ENCODE assay signal across 8 cellular contexts in the genomic region with DNA sequence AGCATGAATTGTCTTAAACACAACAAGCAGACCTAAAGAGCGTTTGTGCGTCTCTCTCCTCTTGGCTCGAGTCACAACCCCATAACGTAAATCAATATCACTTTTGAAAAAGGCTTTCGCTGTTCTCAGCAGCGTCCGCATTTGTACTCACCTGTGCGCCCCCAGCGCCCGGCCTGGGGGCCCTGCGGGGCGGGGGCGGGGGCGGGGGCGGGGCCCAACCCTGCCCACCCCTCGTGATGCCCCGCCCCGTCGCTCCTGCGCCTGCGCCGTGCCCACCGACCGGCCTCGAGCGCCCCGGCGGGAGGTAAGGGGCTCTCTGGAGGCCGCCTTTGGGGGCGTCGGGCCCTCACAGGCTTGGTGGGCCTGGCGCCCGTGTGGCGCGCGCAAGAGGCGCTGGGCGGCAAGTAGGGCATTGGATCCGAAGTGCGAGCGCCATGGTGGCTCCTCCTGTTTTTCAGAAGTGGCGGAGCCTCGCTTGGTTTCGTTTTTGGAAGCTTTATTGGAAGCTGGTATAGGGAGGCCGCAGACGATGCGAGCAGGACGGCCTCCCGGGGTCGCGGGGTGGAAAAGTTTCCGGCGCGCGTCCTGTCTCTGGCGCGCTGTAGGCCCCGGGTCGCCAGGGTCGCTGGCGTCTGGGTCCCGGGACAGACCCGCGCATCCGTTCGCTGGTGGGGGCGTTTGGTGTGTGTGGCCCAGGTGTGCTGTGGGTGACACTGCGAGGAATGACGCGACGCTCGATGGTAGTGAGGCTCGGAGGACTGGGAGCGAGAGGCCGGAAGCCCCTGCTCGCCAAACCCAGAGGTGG. TPM values are rescaled to one million over a fixed set of nuclear protein-coding genes. Genes with fewer than 3 reads are reported as not detected.
DNase-seq lines count a peak whose midpoint lies in the region; ATAC-seq and TF ChIP-seq lines count a peak whose summit lies in the region.

Gene STX17, plus strand, starts transcription at position 252 of the 805 bp plus-strand sequence. CDS start 8,586 bp downstream, outside the sequence.

- H3K4me1 ChIP-seq in OCI-LY7 (ENCODE audit: insufficient read depth, low read length, poor library complexity, severe bottlenecking) (peaks cover 8% of the 10 kb centered on the region), mucosa of stomach (ENCODE audit: control insufficient read depth, insufficient read depth, low read length) (no peaks in the 10 kb centered on the region)

- peak within 1 kb of the TSS; percentile 96 for H3K9ac ChIP-seq in mucosa of stomach (ENCODE audit: low read length)

- H3K9me3 ChIP-seq in OCI-LY7 (ENCODE audit: low read length) (no peaks in the 10 kb centered on the region), mucosa of stomach (ENCODE audit: control insufficient read depth, low read length) (no peaks in the 10 kb centered on the region)

- no peaks in the 10 kb centered on the region for H3K27me3 ChIP-seq in mucosa of stomach (ENCODE audit: control insufficient read depth, insufficient read depth, low read length)

- H4K20me1 ChIP-seq in OCI-LY7 (ENCODE audit: insufficient read depth, low read length), result no peaks in the 10 kb centered on the region

- H3K36me3 ChIP-seq in OCI-LY7 (ENCODE audit: insufficient read depth, low read length) (no peaks in the 10 kb centered on the region), mucosa of stomach (ENCODE audit: control insufficient read depth, insufficient read depth, low read length) (no peaks in the 10 kb centered on the region)

- H3K27ac ChIP-seq in OCI-LY7 (ENCODE audit: low read depth, low read length, poor library complexity, severe bottlenecking), result peak within 1 kb of the TSS; percentile 52

- peak; percentile 70 for DNase-seq in COR-L47 (lab: John Stamatoyannopoulos, UW)
- peak; percentile 37 for DNase-seq in HS-5 (ENCODE audit: low read depth)
- peak; percentile 84 for DNase-seq in OCI-LY7 (ENCODE audit: low spot score)
- peak; percentile 70 for DNase-seq in activated T-cell treated with anti-CD3 and anti-CD28 coated beads for 48 hours (ENCODE audit: low read depth)
- peak; percentile 86 to 93 for DNase-seq in erythroblast (lab: John Stamatoyannopoulos, UW)
- DNase-seq in stimulated activated CD8-positive, alpha-beta memory T cell treated with anti-CD3 and anti-CD28 coated beads, Interleukin-7, amount 100 ng/mL, for 1 hour (ENCODE audit: low read depth in 2 of 2), result peak; percentile 64 to 76

- POLR2A ChIA-PET in OCI-LY7 (lab: Charles Lee), result interaction anchor here (0.5 to 1.6 kb wide), 3 partner anchors 19 to 396 kb away, joined by 3 to 4 read pairs (median 3); no protein-coding TSS in a partner anchor

- peak within 1 kb of the TSS; percentile 99 for H3K4me2 ChIP-seq in OCI-LY7 (ENCODE audit: low read length)

- peak within 1 kb of the TSS; percentile 85 for H3K4me3 ChIP-seq in OCI-LY7 (ENCODE audit: low read depth, low read length, poor library complexity, severe bottlenecking)
- peak within 1 kb of the TSS; percentile 97 for H3K4me3 ChIP-seq in mucosa of stomach (ENCODE audit: low read length)

- TF ChIP-seq CTCF in OCI-LY7 (conservative IDR thresholded peaks at IDR 0.05; ENCODE audit: low read length), result peak; percentile 32; the same call in 1 of the 2 replicates

- peak; percentile 76 for TF ChIP-seq POLR2A in erythroblast (IDR thresholded peaks at IDR 0.05; ENCODE audit: low read length)

- CTCF ChIA-PET in OCI-LY7 (lab: Charles Lee; ENCODE audit: unreplicated experiment), result no interaction called here

- ATAC-seq in GM19468 (IDR thresholded peaks at IDR 0.05; ENCODE audit: extremely low read depth, unreplicated experiment), result peak; percentile 55

- intact Hi-C loops in OCI-LY7 (cut with micrococcal nuclease; ENCODE audit: unreplicated experiment), result loop anchor here (2.0 kb wide), 1 partner anchor 88 kb away; no protein-coding TSS in a partner anchor

- H2AFZ ChIP-seq in OCI-LY7 (ENCODE audit: low read length), result peak within 1 kb of the TSS; percentile 97

- H3K9me2 ChIP-seq in OCI-LY7 (ENCODE audit: insufficient read depth, low read length), result no peaks in the 10 kb centered on the region

- peaks cover 6% of the 10 kb centered on the region; the same call in 1 of the 2 replicates for H3K79me2 ChIP-seq in OCI-LY7 (ENCODE audit: insufficient read depth, low read depth, low read length)

- BruUV-seq in OCI-LY7 (replicated peaks; lab: Mats Ljungman, UMichigan), result no TSS peak

RNA-seq across cellular contexts. Expression of gene STX17, which starts in this region (rescaled TPM):
- total RNA-seq in OCI-LY7 (2014; rRNA removed; shearing (Covaris generic)), result 12.1 and 12.4 TPM in 2 replicates
- total RNA-seq in OCI-LY7 (2022), result 18.6 and 21.5 TPM in 2 replicates

Comparison
In these comparisons a context has a peak if more than half of its experiments do, and no peak if none do; other contexts are left out.
1. Peak in every context shown above with its lines: DNase-seq, ATAC-seq, H3K4me3 ChIP-seq and H3K27ac ChIP-seq.
2. DNase-seq: peak in every context shown above with its lines; median percentile 90 in erythroblast; 84 in OCI-LY7; 70 in COR-L47; 70 in activated T-cell treated with anti-CD3 and anti-CD28 coated beads for 48 hours; 70 in stimulated activated CD8-positive, alpha-beta memory T cell treated with anti-CD3 and anti-CD28 coated beads, Interleukin-7, amount 100 ng/mL, for 1 hour; 37 in HS-5.